ENCODE assay signal across 8 cellular contexts in the genomic region with DNA sequence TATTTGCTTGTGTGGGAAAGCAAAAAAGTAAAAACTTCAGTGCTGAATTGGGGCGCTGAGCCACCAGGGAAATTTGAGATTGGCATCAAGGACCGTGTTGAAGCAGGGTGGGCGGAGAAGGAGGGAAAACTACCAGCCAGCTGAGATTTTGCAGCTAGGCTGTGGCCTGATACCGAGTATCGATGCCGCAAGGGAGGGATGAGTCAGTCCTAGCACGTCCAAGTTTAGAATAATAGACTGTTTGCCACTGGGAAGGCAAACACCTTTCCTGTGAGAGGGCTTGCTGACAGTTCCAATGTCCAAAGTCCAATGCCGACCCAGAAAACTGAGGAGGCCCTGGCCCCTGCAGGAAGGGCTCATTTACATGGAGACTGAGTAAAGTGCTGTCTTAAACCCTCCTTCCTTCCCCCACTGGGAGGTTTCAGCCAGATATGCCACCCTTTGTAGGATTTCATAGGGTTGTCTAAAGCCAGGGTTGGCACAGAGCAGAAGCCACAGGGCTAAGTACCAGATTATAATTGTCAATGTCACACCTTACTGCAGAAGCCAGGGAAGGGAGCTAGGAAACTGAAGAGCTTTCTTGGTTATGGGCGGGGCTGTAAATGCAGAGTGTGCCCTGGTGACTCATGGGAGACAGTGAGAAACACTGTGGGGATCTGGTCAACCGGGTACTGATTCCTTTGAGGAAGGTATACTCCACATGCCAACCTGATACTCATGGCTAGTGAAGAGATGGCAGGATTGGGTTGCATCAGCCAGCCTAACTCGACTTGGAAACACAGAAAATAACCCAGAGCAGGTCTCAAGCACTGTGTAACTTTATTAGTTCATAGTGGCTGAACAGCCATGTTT. TPM values are rescaled to one million over a fixed set of nuclear protein-coding genes. Genes with fewer than 3 reads are reported as not detected.
A peak's percentile ranks its signal among the peaks of the same experiment; 100 is the strongest.
DNase-seq lines count a peak whose midpoint lies in the region; ATAC-seq and TF ChIP-seq lines count a peak whose summit lies in the region.

No MANE protein-coding gene starts in this region.

- H3K36me3 ChIP-seq in PC-9 (ENCODE audit: low read depth), result no peaks in the 10 kb centered on the region
- H3K36me3 ChIP-seq in naive thymus-derived CD4-positive, alpha-beta T cell (ENCODE audit: control insufficient read depth in 2 of 3, insufficient read depth in 3 of 3, low read length in 3 of 3), result no peaks in the 10 kb centered on the region

- H3K4me1 ChIP-seq in PC-9 (replicated peaks; ENCODE audit: insufficient read depth), result peaks cover 35% of the 10 kb centered on the region
- no peaks in the 10 kb centered on the region for H3K4me1 ChIP-seq in naive thymus-derived CD4-positive, alpha-beta T cell (ENCODE audit: control insufficient read depth in 2 of 2, insufficient read depth in 2 of 2, low read length in 2 of 2)

- no peaks in the 10 kb centered on the region for H3K9me2 ChIP-seq in PC-9 (ENCODE audit: insufficient read depth)

- H3K27ac Mint-ChIP-seq in activated T-cell treated with anti-CD3 and anti-CD28 coated beads, Interleukin-2, amount 50 U/mL, for 72 hours, result no peak overlapping the region
- peak overlapping the region in 3 of 9 donors; percentile 11 to 72 (median 14) for H3K27ac Mint-ChIP-seq in naive thymus-derived CD4-positive, alpha-beta T cell

- CTCF ChIA-PET in PC-9 (lab: Charles Lee), result interaction anchor here (0.7 to 1.3 kb wide), 4 partner anchors 35 to 53 kb away, joined by 4 to 15 read pairs (median 5); no protein-coding TSS in a partner anchor
- CTCF ChIA-PET in naive thymus-derived CD4-positive, alpha-beta T cell (lab: Charles Lee), result no interaction called here

- DNase-seq in activated T-cell treated with anti-CD3 and anti-CD28 coated beads, Interleukin-2, amount 50 U/mL, for 72 hours, result peak; percentile 4 to 7
- DNase-seq in activated T-cell treated with anti-CD3 and anti-CD28 coated beads for 4 hours (no peak), PC-9 (peak; percentile 78 to 97), epithelial cell of proximal tubule (ENCODE audit: low read depth) (peak; percentile 80)
- DNase-seq in naive thymus-derived CD4-positive, alpha-beta T cell, result no peak

- peak overlapping the region; percentile 100 for H3K27ac ChIP-seq in PC-9
- no peak overlapping the region for H3K27ac ChIP-seq in naive thymus-derived CD4-positive, alpha-beta T cell (ENCODE audit: low read depth, low read length)

- H2AFZ ChIP-seq in PC-9, result peak overlapping the region; percentile 75

- no TSS peak for BruUV-seq in PC-9 (replicated peaks; lab: Mats Ljungman, UMichigan)

- H3K9me3 Mint-ChIP-seq in activated T-cell treated with anti-CD3 and anti-CD28 coated beads, Interleukin-2, amount 50 U/mL, for 72 hours, result no peaks in the 10 kb centered on the region
- no peaks in the 10 kb centered on the region for H3K9me3 Mint-ChIP-seq in naive thymus-derived CD4-positive, alpha-beta T cell

- no peaks in the 10 kb centered on the region for H3K27me3 ChIP-seq in PC-9 (ENCODE audit: insufficient read depth, low read depth)
- no peaks in the 10 kb centered on the region for H3K27me3 ChIP-seq in naive thymus-derived CD4-positive, alpha-beta T cell (ENCODE audit: control insufficient read depth in 2 of 2, insufficient read depth in 2 of 2, low read length in 2 of 2)

- H3K9me3 ChIP-seq in PC-9 (ENCODE audit: insufficient read depth, low read depth), result no peaks in the 10 kb centered on the region
- no peaks in the 10 kb centered on the region for H3K9me3 ChIP-seq in naive thymus-derived CD4-positive, alpha-beta T cell (ENCODE audit: control insufficient read depth in 2 of 3, low read length in 3 of 3)

- peak; percentile 53 to 60 for ATAC-seq in activated T-cell treated with anti-CD3 and anti-CD28 coated beads, Interleukin-2, amount 50 U/mL, for 72 hours (replicated peaks in 1 of 2)
- peak; percentile 83 for ATAC-seq in naive thymus-derived CD4-positive, alpha-beta T cell
- ATAC-seq in HG03108 (IDR thresholded peaks at IDR 0.05; ENCODE audit: unreplicated experiment) (no peak), GM21360 (IDR thresholded peaks at IDR 0.05; ENCODE audit: unreplicated experiment) (no peak), GM21447 (IDR thresholded peaks at IDR 0.05; ENCODE audit: unreplicated experiment) (no peak)

- peak overlapping the region; percentile 39; the same call in 1 of the 2 replicates for H3K4me3 ChIP-seq in PC-9
- H3K4me3 ChIP-seq in epithelial cell of proximal tubule (ENCODE audit: low read depth, low read length), result peak overlapping the region; percentile 25
- H3K4me3 ChIP-seq in naive thymus-derived CD4-positive, alpha-beta T cell (ENCODE audit: low read length), result no peak overlapping the region

- intact Hi-C loops in PC-9 (cut with micrococcal nuclease; ENCODE audit: unreplicated experiment), result loop anchor here (1.0 kb wide), 2 partner anchors 28 to 52 kb away; no protein-coding TSS in a partner anchor
- intact Hi-C loops in naive thymus-derived CD4-positive, alpha-beta T cell (cut with micrococcal nuclease), result no loop called here

- H3F3A ChIP-seq in PC-9 (ENCODE audit: insufficient read depth, low read depth), result peaks cover 34% of the 10 kb centered on the region

- peak overlapping the region; percentile 78 for H3K4me2 ChIP-seq in PC-9

- no peaks in the 10 kb centered on the region for H3K27me3 Mint-ChIP-seq in activated T-cell treated with anti-CD3 and anti-CD28 coated beads, Interleukin-2, amount 50 U/mL, for 72 hours (ENCODE audit: low read depth)
- H3K27me3 Mint-ChIP-seq in naive thymus-derived CD4-positive, alpha-beta T cell, result no peaks in the 10 kb centered on the region

- POLR2A ChIA-PET in PC-9 (lab: Charles Lee; ENCODE audit: unreplicated experiment), result interaction anchor here (0.6 to 1.0 kb wide), 6 partner anchors 14 to 429 kb away, joined by 3 to 5 read pairs (median 4); no protein-coding TSS in a partner anchor
- POLR2A ChIA-PET in naive thymus-derived CD4-positive, alpha-beta T cell (lab: Charles Lee), result no interaction called here

- H3K79me2 ChIP-seq in PC-9 (ENCODE audit: low read depth), result no peaks in the 10 kb centered on the region

- peaks cover 13% of the 10 kb centered on the region for H3K4me1 Mint-ChIP-seq in activated T-cell treated with anti-CD3 and anti-CD28 coated beads, Interleukin-2, amount 50 U/mL, for 72 hours (ENCODE audit: low read depth)
- H3K4me1 Mint-ChIP-seq in naive thymus-derived CD4-positive, alpha-beta T cell, result peaks cover 0 to 9% (median 0%) of the 10 kb centered on the region in 7 donors

- TF ChIP-seq CTCF in PC-9 (conservative IDR thresholded peaks at IDR 0.05) (no peak), epithelial cell of proximal tubule (conservative IDR thresholded peaks at IDR 0.05; ENCODE audit: low read depth, low read length) (no peak)

- H4K20me1 ChIP-seq in PC-9 (ENCODE audit: insufficient read depth), result no peaks in the 10 kb centered on the region

- no peaks in the 10 kb centered on the region for H3K36me3 Mint-ChIP-seq in activated T-cell treated with anti-CD3 and anti-CD28 coated beads, Interleukin-2, amount 50 U/mL, for 72 hours (ENCODE audit: insufficient read depth in 2 of 2)
- no peaks in the 10 kb centered on the region for H3K36me3 Mint-ChIP-seq in naive thymus-derived CD4-positive, alpha-beta T cell

- no peak overlapping the region for H3K4me3 Mint-ChIP-seq in activated T-cell treated with anti-CD3 and anti-CD28 coated beads, Interleukin-2, amount 50 U/mL, for 72 hours
- H3K4me3 Mint-ChIP-seq in naive thymus-derived CD4-positive, alpha-beta T cell, result no peak overlapping the region

RNA-seq across cellular contexts. Expression of a gene that starts 28.4 kb away (rescaled TPM):
- 10 to 100 TPM; 18.8 to 26.3 TPM for total RNA-seq in activated T-cell treated with anti-CD3 and anti-CD28 coated beads, Interleukin-2, amount 50 U/mL, for 72 hours
- 41.9 and 47.8 TPM in 2 replicates for total RNA-seq in PC-9 (2021)
- total RNA-seq in epithelial cell of proximal tubule, result 8.8 and 9.1 TPM in 2 replicates
- 10 to 100 TPM; 22.2 to 46.9 (median 38.3) TPM for total RNA-seq in naive thymus-derived CD4-positive, alpha-beta T cell
- 10 to 100 TPM; 19.6 to 26.6 TPM for polyA plus RNA-seq in naive thymus-derived CD4-positive, alpha-beta T cell

Comparison
In these comparisons a context has a peak if more than half of its experiments do, and no peak if none do; other contexts are left out.
1. DNase-seq: peak in activated T-cell treated with anti-CD3 and anti-CD28 coated beads, Interleukin-2, amount 50 U/mL, for 72 hours (2 of 2), PC-9 (2 of 2) and epithelial cell of proximal tubule (single experiment); none in activated T-cell treated with anti-CD3 and anti-CD28 coated beads for 4 hours (single experiment) and naive thymus-derived CD4-positive, alpha-beta T cell (0 of 9).
2. ATAC-seq: peak in activated T-cell treated with anti-CD3 and anti-CD28 coated beads, Interleukin-2, amount 50 U/mL, for 72 hours (2 of 2) and naive thymus-derived CD4-positive, alpha-beta T cell (single experiment); none in HG03108 (single experiment), GM21360 (single experiment) and GM21447 (single experiment).